ENCODE assay signal across 7 cellular contexts in genomic region chr12:51048601-51049369, GRCh38. TPM values are rescaled to one million over a fixed set of nuclear protein-coding genes. Genes with fewer than 3 reads are reported as not detected.
A peak's percentile ranks its signal among the peaks of the same experiment; 100 is the strongest.
DNase-seq lines count a peak whose midpoint lies in the region; ATAC-seq and TF ChIP-seq lines count a peak whose summit lies in the region.

No MANE protein-coding gene starts in this region.

- H3K9me3 ChIP-seq in HEK293 (ENCODE audit: control insufficient read depth, insufficient read depth, low read depth, low read length) (no peaks in the 10 kb centered on the region), esophagus (ENCODE audit: control insufficient read depth in 2 of 2, insufficient read depth in 1 of 2, low read depth in 1 of 2, low read length in 1 of 2) (no peaks in the 10 kb centered on the region), ovary (no peaks in the 10 kb centered on the region)

- CTCF ChIA-PET in HEK293 (lab: Yijun Ruan, JAX) = interaction anchor here (0.5 to 0.6 kb wide), 3 partner anchors 205 to 285 kb away, joined by 3 to 5 read pairs (median 3); no protein-coding TSS in a partner anchor

- H3K27me3 ChIP-seq in esophagus (ENCODE audit: control insufficient read depth in 1 of 2, insufficient read depth in 2 of 2, low read length in 2 of 2) (no peaks in the 10 kb centered on the region), ovary (no peaks in the 10 kb centered on the region)

- H3K4me3 ChIP-seq in HEK293 (ENCODE audit: low read depth, low read length) (peak overlapping the region; percentile 80), esophagus (ENCODE audit: low read depth in 1 of 2, low read length in 2 of 2) (peak overlapping the region; percentile 79 to 90), ovary (peak overlapping the region; percentile 60)

- H3K36me3 ChIP-seq in HEK293 (ENCODE audit: control insufficient read depth in 2 of 2, insufficient read depth in 1 of 2, low read length in 2 of 2) (peaks cover 16 to 19% of the 10 kb centered on the region in 2 experiments; a peak in 2 of 3 replicates), esophagus (ENCODE audit: control insufficient read depth in 2 of 2, insufficient read depth in 2 of 2, low read length in 1 of 2) (peaks cover 4 to 5% of the 10 kb centered on the region in 2 donors), ovary (no peaks in the 10 kb centered on the region)

- intact Hi-C loops in ovary (cut with DNase I) = loop anchor here in 1 of 4 donors (10.0 kb wide), 1 partner anchor 296 kb away; the partner anchor contains the start of gene CELA1

- 17 to 19% methylated on average over 18 of the region's 18 CpGs for WGBS in esophagus, 2 donors
- WGBS in ovary, 3 donors = 15 to 29% (median 21%) methylated on average over 18 of the region's 18 CpGs

- POLR2A ChIA-PET in HEK293 (lab: Yijun Ruan, JAX) = interaction anchor here (0.9 to 1.5 kb wide), 3 partner anchors 21 to 190 kb away, joined by 3 to 10 read pairs (median 6); partner anchors contain the start of genes CSRNP2 and DAZAP2

- peak overlapping the region; percentile 65 for H3K27ac ChIP-seq in HEK293 (ENCODE audit: extremely low read depth, low read depth, low read length)
- H3K27ac ChIP-seq in esophagus (ENCODE audit: low read depth in 2 of 2, low read length in 1 of 2) = peak overlapping the region; percentile 89 to 94
- H3K27ac ChIP-seq in ovary = peak overlapping the region in 1 of 2 donors; percentile 91

- peak; percentile 3; the same call in 2 of the 3 replicates for ATAC-seq in SK-N-SH treated with all-trans-retinoic acid at 6 μM for 48 hours
- ATAC-seq in HG03457 (IDR thresholded peaks at IDR 0.05; ENCODE audit: unreplicated experiment) = no peak
- no peak for ATAC-seq in GM19463 (IDR thresholded peaks at IDR 0.05; ENCODE audit: unreplicated experiment)

- DNase-seq in ovary (peak in 1 of 5 donors; percentile 26), NCI-H524 (lab: John Stamatoyannopoulos, UW) (no peak)

- no peak for TF ChIP-seq EP300 in ovary (IDR thresholded peaks at IDR 0.05)

- H3K4me1 ChIP-seq in HEK293 (ENCODE audit: control insufficient read depth, insufficient read depth, low read length) (0 out of 2 replicates have a peak, but pooled peaks cover 3% of the 10 kb centered on the region), esophagus (ENCODE audit: control insufficient read depth in 2 of 2, insufficient read depth in 2 of 2, low read length in 1 of 2) (no peaks in the 10 kb centered on the region), ovary (ENCODE audit: insufficient read depth) (no peaks in the 10 kb centered on the region)

- TF ChIP-seq CTCF in HEK293 (tag by site-specific recombination; IDR thresholded peaks at IDR 0.05) (no peak), ovary (IDR thresholded peaks at IDR 0.05) (no peak)

- no peak for TF ChIP-seq POLR2A in ovary (IDR thresholded peaks at IDR 0.05)

TF ChIP-seq in HEK293, 187 proteins besides CTCF, POLR2A, EP300 and RAD21:
- TF ChIP-seq ZBTB17 (tag by site-specific recombination; IDR thresholded peaks at IDR 0.05) = peak; percentile 98
- no peak for TF ChIP-seq ZSCAN16 (tag by site-specific recombination; IDR thresholded peaks at IDR 0.05)
- TF ChIP-seq IKZF3 (tag by site-specific recombination; IDR thresholded peaks at IDR 0.05) = peak; percentile 16; the same call in 1 of the 2 replicates
TF ChIP-seq in HEK293: peak in this region for 2.

TF ChIP-seq in SK-N-SH treated with all-trans-retinoic acid at 6 μM for 48 hours, 23 proteins besides CTCF, POLR2A, EP300 and RAD21:
- TF ChIP-seq ZFP3 (CRISPR knock-in tag; IDR thresholded peaks at IDR 0.05) (no peak), ZNF565 (CRISPR knock-in tag; conservative IDR thresholded peaks at IDR 0.05; ENCODE audit: low read depth) (no peak), TOX (CRISPR knock-in tag; IDR thresholded peaks at IDR 0.05; ENCODE audit: borderline replicate concordance) (no peak), PPARA (CRISPR knock-in tag; IDR thresholded peaks at IDR 0.05; ENCODE audit: borderline replicate concordance) (no peak), ZC3H10 (CRISPR knock-in tag; IDR thresholded peaks at IDR 0.05) (no peak), ZNF70 (CRISPR knock-in tag; IDR thresholded peaks at IDR 0.05) (no peak), CSRNP3 (CRISPR knock-in tag; IDR thresholded peaks at IDR 0.05) (no peak), ARNTL (CRISPR knock-in tag; IDR thresholded peaks at IDR 0.05; ENCODE audit: borderline replicate concordance, low read depth) (no peak), PATZ1 (CRISPR knock-in tag; IDR thresholded peaks at IDR 0.05; ENCODE audit: borderline replicate concordance) (no peak), ZNF8 (CRISPR knock-in tag; IDR thresholded peaks at IDR 0.05) (no peak), ZFP30 (CRISPR knock-in tag; IDR thresholded peaks at IDR 0.05) (no peak), RARB (CRISPR knock-in tag; IDR thresholded peaks at IDR 0.05) (no peak), SNAI2 (CRISPR knock-in tag; IDR thresholded peaks at IDR 0.05) (no peak)

RNA-seq across cellular contexts. Expression of gene LETMD1, which starts 0.7 kb away (rescaled TPM):
- polyA plus RNA-seq in esophagus = 10 to 100 TPM; 30.9 to 36.8 TPM
- 10 to 100 TPM; 53.5 to 75.0 (median 68.4) TPM for total RNA-seq in ovary
- 100 to 1,000 TPM in 1 of 2 donors, 10 to 100 TPM in 1; 90.3 to 122 TPM for polyA plus RNA-seq in ovary

RNA-seq across cellular contexts. Expression of gene SLC11A2, which starts 22.6 kb away (rescaled TPM):
- polyA plus RNA-seq in esophagus (10 to 100 TPM; 18.0 to 19.5 TPM), ovary (10 to 100 TPM; 13.6 to 24.2 TPM)
- total RNA-seq in ovary = 10 to 100 TPM; 32.3 to 48.8 (median 41.1) TPM

RNA-seq across cellular contexts. Expression of gene CSRNP2, which starts 34.6 kb away (rescaled TPM):
- polyA plus RNA-seq in esophagus (1 to 10 TPM; 4.8 to 7.3 TPM), ovary (10 to 100 TPM; 16.1 to 22.7 TPM)
- 10 to 100 TPM; 18.3 to 32.2 (median 28.7) TPM for total RNA-seq in ovary
